ENCODE assay signal across 35 cellular contexts in genomic region chr1:59877108-59877682, GRCh38.
"Had no signal": no experiment of that assay in that cellular context is flagged by ENCODE, and none has a peak within 500 bp of the region (broad histone marks: within the 10 kb centered on the region; RNA-seq: fewer than 3 reads in every experiment).

No MANE protein-coding gene starts in this region.

- DNase-seq: Karpas-422, Kasumi-1, MG63, MM.1S, MV-4-11, NCI-H1048, NCI-H1092, NCI-H1092 treated with DMSO at 0.1 percent for 48 hours, NCI-H1105, NCI-H1105 treated with DMSO at 0.1 percent for 48 hours, NCI-H1417, NCI-H1417 treated with DMSO at 0.1 percent for 48 hours, NCI-H1436, NCI-H1436 treated with DMSO at 0.1 percent for 48 hours, NCI-H146, NCI-H1694, NCI-H1694 treated with DMSO at 0.1 percent for 48 hours, NCI-H187, NCI-H187 treated with DMSO at 0.1 percent for 48 hours, NCI-H1930, NCI-H2029, NCI-H2029 treated with DMSO at 0.1 percent for 48 hours, NCI-H2081, NCI-H2081 treated with DMSO at 0.1 percent for 48 hours, NCI-H2107, NCI-H2171, NCI-H2171 treated with DMSO at 0.1 percent for 48 hours, NCI-H2227 treated with DMSO at 0.1 percent for 48 hours, NCI-H226, NCI-H345, NCI-H446, NCI-H446 treated with DMSO at 0.1 percent for 48 hours, NCI-H510A, NCI-H510A treated with DMSO at 0.1 percent for 48 hours, NCI-H524 had no signal

- H3K36me3 ChIP-seq: MG63 had no signal

- H3K27me3 ChIP-seq: MG63 had no signal

- H3K9me3 ChIP-seq: MG63 had no signal

- H3K4me3 ChIP-seq: MG63 had no signal
